7 cellular contexts compared by ENCODE assay signal in the genomic region with DNA sequence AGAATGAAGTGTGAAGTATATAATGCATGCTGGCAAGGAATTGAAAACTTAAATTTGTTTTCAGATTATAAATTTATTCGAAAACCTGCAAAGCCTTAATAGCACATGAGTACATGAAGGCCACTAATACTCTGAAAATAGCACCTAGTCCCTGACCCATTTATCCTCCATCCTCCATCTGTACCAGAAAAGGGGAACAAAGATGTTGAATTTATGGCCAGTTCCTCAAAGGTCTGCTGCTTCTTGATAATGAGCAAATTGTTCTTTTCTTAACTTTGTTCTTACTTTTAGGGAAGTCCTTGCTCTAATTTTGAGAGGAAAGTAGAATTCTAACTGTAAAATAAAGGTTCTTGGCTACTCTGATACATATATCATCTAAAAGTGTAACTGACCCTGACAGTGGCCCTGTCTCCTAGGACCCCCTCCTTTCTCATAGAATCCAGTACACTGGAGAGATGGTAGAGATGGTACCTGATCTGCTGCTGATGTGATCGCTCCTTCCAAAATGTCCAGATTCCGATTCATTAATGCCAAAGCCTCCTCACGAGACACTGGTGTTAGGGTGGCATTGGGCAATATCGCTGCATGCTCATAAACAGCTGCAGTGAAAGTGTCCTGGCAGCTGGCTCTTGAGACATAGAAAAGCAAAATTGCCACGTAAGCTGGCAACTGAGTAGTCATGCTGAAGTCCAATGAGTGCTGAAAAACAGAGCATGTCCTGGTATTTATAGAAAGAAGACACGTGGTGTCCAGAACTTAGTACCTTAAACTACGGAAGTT. TPM values are rescaled to one million over a fixed set of nuclear protein-coding genes. Genes with fewer than 3 reads are reported as not detected.
DNase-seq lines count a peak whose midpoint lies in the region; ATAC-seq and TF ChIP-seq lines count a peak whose summit lies in the region.

A gene with protein sequence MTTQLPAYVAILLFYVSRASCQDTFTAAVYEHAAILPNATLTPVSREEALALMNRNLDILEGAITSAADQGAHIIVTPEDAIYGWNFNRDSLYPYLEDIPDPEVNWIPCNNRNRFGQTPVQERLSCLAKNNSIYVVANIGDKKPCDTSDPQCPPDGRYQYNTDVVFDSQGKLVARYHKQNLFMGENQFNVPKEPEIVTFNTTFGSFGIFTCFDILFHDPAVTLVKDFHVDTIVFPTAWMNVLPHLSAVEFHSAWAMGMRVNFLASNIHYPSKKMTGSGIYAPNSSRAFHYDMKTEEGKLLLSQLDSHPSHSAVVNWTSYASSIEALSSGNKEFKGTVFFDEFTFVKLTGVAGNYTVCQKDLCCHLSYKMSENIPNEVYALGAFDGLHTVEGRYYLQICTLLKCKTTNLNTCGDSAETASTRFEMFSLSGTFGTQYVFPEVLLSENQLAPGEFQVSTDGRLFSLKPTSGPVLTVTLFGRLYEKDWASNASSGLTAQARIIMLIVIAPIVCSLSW (minus strand): TSS at position 701 of the 780 bp plus-strand sequence. CDS start 20 bp downstream, at position 681.

- H3K4ac ChIP-seq in neuronal stem cell (ENCODE audit: low read length) = no peak within 1 kb of the TSS

- H3K36me3 ChIP-seq in transverse colon = no peaks in the 10 kb centered on the region
- no peaks in the 10 kb centered on the region for H3K36me3 ChIP-seq in neuronal stem cell (replicated peaks in 1 of 2; ENCODE audit: control insufficient read depth in 2 of 2, insufficient read depth in 2 of 2, low read length in 2 of 2)

- no peak within 1 kb of the TSS for H4K8ac ChIP-seq in neuronal stem cell (ENCODE audit: low read depth, low read length)

- H2AK5ac ChIP-seq in neuronal stem cell (ENCODE audit: low read depth, low read length) = no peak within 1 kb of the TSS

- no peak for TF ChIP-seq EP300 in transverse colon (IDR thresholded peaks at IDR 0.05; ENCODE audit: low read depth)

- no peak within 1 kb of the TSS for H2BK12ac ChIP-seq in neuronal stem cell (ENCODE audit: low read length)

- no peak within 1 kb of the TSS for H3K4me2 ChIP-seq in neuronal stem cell (ENCODE audit: insufficient read depth, low read length, poor library complexity, severe bottlenecking)

- H2BK15ac ChIP-seq in neuronal stem cell (ENCODE audit: low read length) = no peak within 1 kb of the TSS

- H3K9me3 ChIP-seq in right cardiac atrium (ENCODE audit: control insufficient read depth, low read length) = no peaks in the 10 kb centered on the region
- H3K9me3 ChIP-seq in transverse colon = no peaks in the 10 kb centered on the region
- no peaks in the 10 kb centered on the region for H3K9me3 ChIP-seq in neuronal stem cell (replicated peaks in 1 of 2; ENCODE audit: control insufficient read depth in 2 of 2, insufficient read depth in 1 of 2, low read depth in 1 of 2, low read length in 2 of 2)

- no peak within 1 kb of the TSS for H3K23ac ChIP-seq in neuronal stem cell (ENCODE audit: low read depth, low read length, poor library complexity)

- no peak within 1 kb of the TSS for H2BK120ac ChIP-seq in neuronal stem cell (ENCODE audit: low read depth, low read length)

- intact Hi-C loops in right cardiac atrium (cut with DNase I) (no loop called here), transverse colon (cut with DNase I; ENCODE audit: low total_unique reads) (no loop called here)

- H2BK5ac ChIP-seq in neuronal stem cell (ENCODE audit: low read length) = no peak within 1 kb of the TSS

- in situ Hi-C loops in transverse colon (cut with MboI; ENCODE audit: low pct_ligation_motif_present in 1 of 4, low pct_unique_long_range_greater_than_20kb in 1 of 4, low sequenced_read_pairs in 3 of 4) = no loop called here

- no peak within 1 kb of the TSS for H4K91ac ChIP-seq in neuronal stem cell (ENCODE audit: low read depth, low read length, poor library complexity)

- peak; percentile 65 for ATAC-seq in GM21529 (IDR thresholded peaks at IDR 0.05; ENCODE audit: unreplicated experiment)
- ATAC-seq in right cardiac atrium = peak; percentile 61 to 68

- WGBS in right cardiac atrium = 77% methylated on average over 8 of the region's 8 CpGs
- 39 to 55% methylated on average over 3 to 8 of the region's 8 CpGs for WGBS in transverse colon (ENCODE audit: low coverage in 1 of 2), 2 donors
- WGBS in neuronal stem cell (ENCODE audit: extremely low coverage in 2 of 2, insufficient read length in 2 of 2, insufficient replicate concordance in 1 of 2), 2 donors = no CpG with 5 or more reads among the region's 8 CpGs

- no peak for TF ChIP-seq POLR2A in transverse colon (IDR thresholded peaks at IDR 0.05)

- H3K27me3 ChIP-seq in right cardiac atrium (ENCODE audit: control insufficient read depth, insufficient read depth) = no peaks in the 10 kb centered on the region
- no peaks in the 10 kb centered on the region for H3K27me3 ChIP-seq in transverse colon
- no peaks in the 10 kb centered on the region for H3K27me3 ChIP-seq in neuronal stem cell (ENCODE audit: control insufficient read depth in 3 of 3, insufficient read depth in 3 of 3, low read depth in 1 of 3, low read length in 3 of 3)

- no peaks in the 10 kb centered on the region for H3K79me1 ChIP-seq in neuronal stem cell (ENCODE audit: low read depth, low read length)

- H3K9ac ChIP-seq in neuronal stem cell (ENCODE audit: low read depth, low read length, poor library complexity) = no peak within 1 kb of the TSS

- no peak for TF ChIP-seq CTCF in transverse colon (IDR thresholded peaks at IDR 0.05)

- H3K27ac ChIP-seq in right cardiac atrium (ENCODE audit: low read length) = peak within 1 kb of the TSS; percentile 45
- H3K27ac ChIP-seq in transverse colon = peak within 1 kb of the TSS in 1 of 4 donors; percentile 51
- no peak within 1 kb of the TSS for H3K27ac ChIP-seq in neuronal stem cell (replicated peaks; ENCODE audit: low read length)

- DNase-seq in NOMO-1 (lab: John Stamatoyannopoulos, UW; ENCODE audit: unreplicated experiment in 2 of 2) (peak; percentile 63 to 95), right cardiac atrium (peak in 1 of 3 donors; percentile 24), transverse colon (peak; percentile 29), neuronal stem cell (ENCODE audit: low spot score) (no peak), NCI-H1092 treated with DMSO at 0.1 percent for 48 hours (lab: John Stamatoyannopoulos, UW) (no peak), cortex of kidney (lab: John Stamatoyannopoulos, UW) (no peak)

- H3K18ac ChIP-seq in neuronal stem cell (ENCODE audit: low read length) = no peak within 1 kb of the TSS

- H2AFZ ChIP-seq in neuronal stem cell (ENCODE audit: low read length) = no peak within 1 kb of the TSS

- no peak within 1 kb of the TSS for H3K14ac ChIP-seq in neuronal stem cell (ENCODE audit: low read length)

- H3K4me3 ChIP-seq in right cardiac atrium (ENCODE audit: low read length) = no peak within 1 kb of the TSS
- no peak within 1 kb of the TSS for H3K4me3 ChIP-seq in transverse colon
- no peak within 1 kb of the TSS for H3K4me3 ChIP-seq in neuronal stem cell (ENCODE audit: low read length in 2 of 2)

- H3K4me1 ChIP-seq in right cardiac atrium (ENCODE audit: control insufficient read depth, insufficient read depth, low read length) (no peaks in the 10 kb centered on the region), transverse colon (no peaks in the 10 kb centered on the region), neuronal stem cell (ENCODE audit: control insufficient read depth in 2 of 2, insufficient read depth in 1 of 2, low read depth in 1 of 2, low read length in 2 of 2) (no peaks in the 10 kb centered on the region)

RNA-seq across cellular contexts. Expression of the gene that starts here (rescaled TPM):
- total RNA-seq in right cardiac atrium (under 1 TPM; 0.23 to 0.80 (median 0.69) TPM), transverse colon (10 to 100 TPM in 1 of 4 donors, 1 to 10 TPM in 1, under 1 TPM in 1, not detected in 1; 0.75 to 39.5 (median 2.1) TPM)
- polyA plus RNA-seq in right cardiac atrium = 0.29 TPM
- not detected for polyA plus RNA-seq in neuronal stem cell (2013, experiment 1 of 2)
- not detected for polyA plus RNA-seq in neuronal stem cell (2013, experiment 2 of 2)

Comparison
In these comparisons a context has a peak if more than half of its experiments do, and no peak if none do; other contexts are left out.
1. Peak in ATAC-seq and H3K27ac ChIP-seq in right cardiac atrium; RNA of the gene not detected or under 1 TPM.
2. DNase-seq: peak in NOMO-1 (2 of 2) and transverse colon (single experiment); none in neuronal stem cell (single experiment), NCI-H1092 treated with DMSO at 0.1 percent for 48 hours (single experiment) and cortex of kidney (single experiment).